Comparison of ENCODE assay signal across 17 cellular contexts in the genomic region with DNA sequence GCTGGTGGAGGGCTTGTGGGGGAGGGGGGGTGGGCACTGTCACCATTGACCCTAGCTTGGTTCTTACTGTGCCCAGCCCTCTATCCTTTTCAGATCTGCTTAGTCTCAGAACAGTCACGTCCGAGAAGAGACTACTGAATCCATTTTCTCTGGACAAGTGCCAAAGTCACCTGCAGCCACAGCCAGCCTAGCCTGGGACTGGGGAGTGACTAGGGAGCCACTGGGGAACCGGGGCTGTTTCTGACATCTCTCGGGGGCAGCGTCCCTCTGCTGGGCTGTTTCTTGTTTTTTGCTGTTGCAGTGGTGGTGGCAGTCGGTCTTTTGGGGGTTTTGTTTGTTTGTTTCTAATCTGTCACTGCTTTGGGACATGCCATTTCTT. TPM values are rescaled to one million over a fixed set of nuclear protein-coding genes. Genes with fewer than 3 reads are reported as not detected.
DNase-seq lines count a peak whose midpoint lies in the region; ATAC-seq and TF ChIP-seq lines count a peak whose summit lies in the region.
"Had no signal": no experiment of that assay in that cellular context is flagged by ENCODE, and none has a peak within 500 bp of the region (broad histone marks: within the 10 kb centered on the region; RNA-seq: fewer than 3 reads in every experiment).

No MANE protein-coding gene starts in this region.

- intact Hi-C loops in stomach (cut with DNase I; ENCODE audit: low total_unique reads), result no loop called here

- H4K20me1 ChIP-seq in OCI-LY3 (ENCODE audit: insufficient read depth, low read length) (no peaks in the 10 kb centered on the region), hepatocyte (ENCODE audit: insufficient read depth, poor library complexity, severe bottlenecking) (no peaks in the 10 kb centered on the region)

- H3K4me1 ChIP-seq in OCI-LY3 (ENCODE audit: low read length), result peaks cover 51% of the 10 kb centered on the region
- H3K4me1 ChIP-seq in hepatocyte (ENCODE audit: insufficient read depth), result peaks cover 21% of the 10 kb centered on the region
- H3K4me1 ChIP-seq in stomach, result peaks cover 8 to 37% (median 17%) of the 10 kb centered on the region in 4 donors

- ATAC-seq in HG03025 (IDR thresholded peaks at IDR 0.05; ENCODE audit: low FRiP score, unreplicated experiment), result no peak

- WGBS in hepatocyte (ENCODE audit: low lambda C conversion rate, missing lambda C conversion rate), result 72% methylated on average over 5 of the region's 6 CpGs
- WGBS in stomach, 5 donors, result 47 to 71% (median 59%) methylated on average over 6 of the region's 6 CpGs

- H2AFZ ChIP-seq in OCI-LY3 (ENCODE audit: low read depth, low read length) (no peak overlapping the region), hepatocyte (no peak overlapping the region)

- in situ Hi-C loops in GM13976 (cut with MboI; ENCODE audit: low sequenced_read_pairs, unreplicated experiment), result no loop called here

- H3K27ac ChIP-seq in OCI-LY3 (ENCODE audit: low read length) (peak overlapping the region; percentile 88), hepatocyte (peak overlapping the region; percentile 80), stomach (peak overlapping the region in 3 of 5 donors; percentile 52 to 67 (median 52))

- TF ChIP-seq EP300 in stomach (IDR thresholded peaks at IDR 0.05), result no peak

- H3K79me2 ChIP-seq in OCI-LY3 (ENCODE audit: low read length), result no peaks in the 10 kb centered on the region
- no peaks in the 10 kb centered on the region for H3K79me2 ChIP-seq in hepatocyte

- H3K9ac ChIP-seq in OCI-LY3 (ENCODE audit: low read length), result peak overlapping the region; percentile 69

- H3K4me2 ChIP-seq in OCI-LY3 (ENCODE audit: low read length) (peak overlapping the region; percentile 82), hepatocyte (peak overlapping the region; percentile 44)

- no peak for TF ChIP-seq POLR2A in stomach (IDR thresholded peaks at IDR 0.05)

- no peaks in the 10 kb centered on the region for H3K27me3 ChIP-seq in OCI-LY3 (ENCODE audit: low read depth, low read length)
- no peaks in the 10 kb centered on the region for H3K27me3 ChIP-seq in hepatocyte
- peaks cover 0 to 11% (median 3%) of the 10 kb centered on the region in 3 donors for H3K27me3 ChIP-seq in stomach
- H3K27me3 ChIP-seq: vagina had no signal

- H3K9me3 ChIP-seq in OCI-LY3 (ENCODE audit: insufficient read depth, low read length), result no peaks in the 10 kb centered on the region
- no peaks in the 10 kb centered on the region for H3K9me3 ChIP-seq in hepatocyte (ENCODE audit: low read depth)
- H3K9me3 ChIP-seq in stomach, result no peaks in the 10 kb centered on the region
- H3K9me3 ChIP-seq: vagina had no signal

- no peak for TF ChIP-seq CTCF in GM13976 (IDR thresholded peaks at IDR 0.05; ENCODE audit: borderline replicate concordance, control extremely low read depth, extremely low read depth, insufficient read depth, missing control alignments)
- no peak for TF ChIP-seq CTCF in OCI-LY3 (IDR thresholded peaks at IDR 0.05; ENCODE audit: low read depth, low read length)
- TF ChIP-seq CTCF in hepatocyte (IDR thresholded peaks at IDR 0.05; ENCODE audit: poor library complexity), result no peak
- TF ChIP-seq CTCF in stomach (IDR thresholded peaks at IDR 0.05), result no peak

- H3K4me3 ChIP-seq in OCI-LY3 (ENCODE audit: low read length) (peak overlapping the region; percentile 61), hepatocyte (no peak overlapping the region), stomach (no peak overlapping the region)
- H3K4me3 ChIP-seq: vagina had no signal

- DNase-seq in GM13976 (ENCODE audit: low spot score) (peak; percentile 23), hepatocyte (ENCODE audit: low spot score) (peak; percentile 51), stomach (no peak), GM03348 (ENCODE audit: low spot score) (no peak), NCI-H524 treated with DMSO at 0.1 percent for 48 hours (lab: John Stamatoyannopoulos, UW) (no peak)
- DNase-seq: activated CD4-positive, alpha-beta T cell treated with anti-CD3 and anti-CD28 coated beads, Interleukin-2, amount 10 ng/mL, durations not matched to agents 24 days and 14 days; activated naive CD8-positive, alpha-beta T cell treated with anti-CD3 and anti-CD28 coated beads for 36 hours; foreskin melanocyte; NCI-H187 treated with DMSO at 0.1 percent for 48 hours; NCI-H69; occipital lobe; Right ventricle myocardium superior; stimulated activated naive CD4-positive, alpha-beta T cell; T-helper 9 cell had no signal

- H3K36me3 ChIP-seq in OCI-LY3 (replicated peaks; ENCODE audit: low read depth, low read length), result peaks cover 8% of the 10 kb centered on the region
- no peaks in the 10 kb centered on the region for H3K36me3 ChIP-seq in hepatocyte (replicated peaks; ENCODE audit: insufficient read depth, low read depth)
- H3K36me3 ChIP-seq in stomach, result no peaks in the 10 kb centered on the region
- H3K36me3 ChIP-seq: vagina had no signal

- no peaks in the 10 kb centered on the region for H3K9me2 ChIP-seq in hepatocyte (replicated peaks; ENCODE audit: insufficient read depth)

RNA-seq across cellular contexts. Expression of gene SLC37A2, which starts 8.7 kb away (rescaled TPM):
- total RNA-seq in hepatocyte (2.1 and 2.8 TPM in 2 replicates), stomach (1 to 10 TPM in 2 of 5 donors, under 1 TPM in 1, not detected in 2; 0.87 to 5.3 (median 3.9) TPM)
- polyA plus RNA-seq in hepatocyte (0.22 and 3.9 TPM in 2 replicates), stomach (1 to 10 TPM; 2.1 to 4.9 (median 2.6) TPM)

RNA-seq across cellular contexts. Expression of gene TMEM218, which starts 39.6 kb away (rescaled TPM):
- 20.6 and 21.1 TPM in 2 replicates for total RNA-seq in hepatocyte
- 20.7 and 24.6 TPM in 2 replicates for polyA plus RNA-seq in hepatocyte
- total RNA-seq in stomach, result 10 to 100 TPM in 2 of 5 donors, 1 to 10 TPM in 2, under 1 TPM in 1; 0.87 to 16.2 (median 8.0) TPM
- 10 to 100 TPM; 16.1 to 21.1 (median 19.2) TPM for polyA plus RNA-seq in stomach

Comparison
In these comparisons a context has a peak if more than half of its experiments do, and no peak if none do; other contexts are left out.
1. DNase-seq: peak in GM13976 (single experiment) and hepatocyte (single experiment); none in stomach (single experiment), GM03348 (single experiment) and NCI-H524 treated with DMSO at 0.1 percent for 48 hours (single experiment).
2. Peak in every context shown above with its lines, with median percentiles within 50 percentile points of each other: H3K27ac ChIP-seq.